1 cellular context compared by ENCODE assay signal in genomic region chr2:85291425-85292023, GRCh38.
A peak's percentile ranks its signal among the peaks of the same experiment; 100 is the strongest.
TF ChIP-seq lines count a peak whose summit lies in the region.

No MANE protein-coding gene starts in this region.

TF ChIP-seq in K562, 482 proteins besides CTCF, POLR2A, EP300 and RAD21 (continued from another document):
- TF ChIP-seq ZBTB40 (IDR thresholded peaks at IDR 0.05), result 0 out of 2 replicates have a peak, but pooled peaks have one; percentile 26
- no peak for TF ChIP-seq ZBTB40 (CRISPR knock-in tag; IDR thresholded peaks at IDR 0.05)
- peak in 1 of 2 experiments; percentile 81; a peak in 2 of 4 replicates for TF ChIP-seq ZNF318 (IDR thresholded peaks at IDR 0.05; ENCODE audit: borderline replicate concordance in 1 of 2, low read depth in 1 of 2)
- peak; percentile 69 for TF ChIP-seq ETV1 (tag; conservative IDR thresholded peaks at IDR 0.05; ENCODE audit: low read depth)
- TF ChIP-seq RBM15 (IDR thresholded peaks at IDR 0.05; ENCODE audit: insufficient read depth, low read length), result no peak
TF ChIP-seq in K562: peak in this region for 3.
